ENCODE assay signal across 17 cellular contexts in the genomic region with DNA sequence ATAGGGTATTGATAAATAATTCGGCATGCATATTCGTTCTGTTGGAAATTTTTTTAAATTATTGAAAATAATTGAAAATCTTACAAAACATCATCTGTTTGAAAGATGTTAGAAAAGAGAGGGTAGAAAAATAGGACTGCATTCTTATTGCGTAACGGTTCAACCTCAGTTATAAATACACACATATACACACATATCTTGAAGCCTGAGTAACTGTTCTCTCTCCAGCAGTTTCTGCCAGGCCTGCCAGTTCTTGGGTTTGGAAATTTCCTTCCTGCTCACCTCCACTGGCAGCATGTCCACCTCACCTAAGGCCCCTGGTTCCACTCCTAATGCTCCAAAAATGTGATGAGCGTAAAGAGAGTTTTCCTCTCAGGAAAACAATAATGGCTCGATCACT. TPM values are rescaled to one million over a fixed set of nuclear protein-coding genes. Genes with fewer than 3 reads are reported as not detected.
"Had no signal": no experiment of that assay in that cellular context is flagged by ENCODE, and none has a peak within 500 bp of the region (broad histone marks: within the 10 kb centered on the region; RNA-seq: fewer than 3 reads in every experiment).

No MANE protein-coding gene starts in this region.

- ATAC-seq: activated T-cell treated with anti-CD3 and anti-CD28 coated beads, Interleukin-2, amount 50 U/mL, for 72 hours; left ventricle myocardium superior; natural killer cell; WTC11 had no signal

- H3K27me3 ChIP-seq: neutrophil, right atrium auricular region had no signal

- H3K4me1 ChIP-seq: right atrium auricular region had no signal

- H3K9me3 ChIP-seq: neutrophil, right atrium auricular region had no signal

- DNase-seq: activated CD4-positive, alpha-beta T cell treated with anti-CD3 and anti-CD28 coated beads for 48 hours; activated CD8-positive, alpha-beta memory T cell treated with anti-CD3 and anti-CD28 coated beads, Interleukin-2, amount 50 U/mL, for 48 hours; activated gamma-delta T cell treated with Interleukin-2 at 50 U/mL for 16 hours; activated T-cell treated with anti-CD3 and anti-CD28 coated beads, Interleukin-2, amount 50 U/mL, for 72 hours; effector memory CD4-positive, alpha-beta T cell; hypothalamus; kidney glomerular epithelial cell; left ventricle myocardium superior; natural killer cell; small intestine; stimulated activated CD4-positive, alpha-beta T cell treated with anti-CD3 and anti-CD28 coated beads, Interleukin-4, amount 100 ng/mL, for 24 hours; stimulated activated naive CD4-positive, alpha-beta T cell treated with Interleukin-2 at 50 U/mL for 16 hours; T-helper 2 cell had no signal

- FAIRE-seq: small intestine, TTC549 had no signal

- H3K27ac ChIP-seq: neutrophil, right atrium auricular region had no signal

- H3K36me3 ChIP-seq: neutrophil, right atrium auricular region had no signal

- H3K4me3 ChIP-seq: right atrium auricular region had no signal

RNA-seq across cellular contexts. Expression of gene SPATA31E1, which starts 9.1 kb away (rescaled TPM):
- total RNA-seq: activated T-cell treated with anti-CD3 and anti-CD28 coated beads, Interleukin-2, amount 50 U/mL, for 72 hours; left ventricle myocardium superior; natural killer cell; right atrium auricular region had no signal
- polyA plus RNA-seq: small intestine had no signal

RNA-seq across cellular contexts. Expression of gene SPATA31C1, which starts 26.0 kb away (rescaled TPM):
- total RNA-seq: activated T-cell treated with anti-CD3 and anti-CD28 coated beads, Interleukin-2, amount 50 U/mL, for 72 hours; left ventricle myocardium superior; natural killer cell; right atrium auricular region; WTC11 had no signal
- polyA plus RNA-seq: small intestine had no signal
